ENCODE assay signal across 8 cellular contexts in the genomic region with DNA sequence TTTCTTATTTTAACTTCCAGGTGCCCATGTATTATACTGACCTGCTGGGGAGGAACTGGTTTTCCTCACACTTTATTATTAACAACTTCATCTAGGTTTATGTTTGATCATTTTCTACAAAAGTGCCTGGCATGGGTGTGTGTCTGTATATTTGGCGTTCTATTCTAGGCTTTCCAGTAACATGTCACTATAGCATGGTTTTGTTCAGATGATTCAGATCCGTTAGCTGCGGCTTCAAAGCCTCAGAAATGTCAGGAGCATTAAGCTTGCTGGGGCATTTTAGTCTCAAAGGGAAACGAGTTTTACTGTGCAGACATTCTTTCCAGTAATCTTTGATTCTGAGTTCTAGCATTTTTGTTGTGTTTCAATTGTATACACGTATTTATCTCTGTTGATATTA. TPM values are rescaled to one million over a fixed set of nuclear protein-coding genes. Genes with fewer than 3 reads are reported as not detected.
DNase-seq lines count a peak whose midpoint lies in the region; ATAC-seq, FAIRE-seq and TF ChIP-seq lines count a peak whose summit lies in the region.
"Had no signal": no experiment of that assay in that cellular context is flagged by ENCODE, and none has a peak within 500 bp of the region (broad histone marks: within the 10 kb centered on the region; RNA-seq: fewer than 3 reads in every experiment).

No MANE protein-coding gene starts in this region.

- no peaks in the 10 kb centered on the region for H3K9me3 Mint-ChIP-seq in T-helper 1 cell treated with Interleukin-12 subunit alpha and Interleukin-12 subunit beta and Interleukin-4 antibody, amounts not matched to agents 30 μg/mL and 1 μg/mL, for 36 hours

- H3K27ac ChIP-seq in esophagus muscularis mucosa (replicated peaks in 1 of 4), result peak overlapping the region; percentile 88 to 97 (median 94)
- H3K27ac ChIP-seq in skin epidermis, result peak overlapping the region in 12 of 21 experiments; percentile 9 to 91 (median 56)

- H3K36me3 ChIP-seq in esophagus muscularis mucosa, result peaks cover 0 to 10% (median 0%) of the 10 kb centered on the region in 4 donors

- 9% methylated on average over 5 of the region's 5 CpGs for WGBS in esophagus muscularis mucosa

- TF ChIP-seq POLR2A in esophagus muscularis mucosa (IDR thresholded peaks at IDR 0.05; ENCODE audit: low read depth), result no peak

- H3K27me3 ChIP-seq in esophagus muscularis mucosa, result no peaks in the 10 kb centered on the region

- intact Hi-C loops in esophagus muscularis mucosa (cut with DNase I), result loop anchor here (5.0 kb wide), 4 partner anchors 37 to 143 kb away; partner anchors contain the start of gene PWWP2B

- H3K9me3 ChIP-seq in esophagus muscularis mucosa, result no peaks in the 10 kb centered on the region

- ATAC-seq in GM18519 (IDR thresholded peaks at IDR 0.05; ENCODE audit: low FRiP score, unreplicated experiment), result no peak

- H3K4me3 Mint-ChIP-seq in T-helper 1 cell treated with Interleukin-12 subunit alpha and Interleukin-12 subunit beta and Interleukin-4 antibody, amounts not matched to agents 30 μg/mL and 1 μg/mL, for 36 hours, result peak overlapping the region; percentile 92

- peaks cover 61% of the 10 kb centered on the region for H3K4me1 Mint-ChIP-seq in T-helper 1 cell treated with Interleukin-12 subunit alpha and Interleukin-12 subunit beta and Interleukin-4 antibody, amounts not matched to agents 30 μg/mL and 1 μg/mL, for 36 hours (ENCODE audit: low read depth)

- H3K4me3 ChIP-seq in esophagus muscularis mucosa, result peak overlapping the region; percentile 73 to 91 (median 83)
- no peak overlapping the region for H3K4me3 ChIP-seq in skin epidermis

- peaks cover 67 to 86% (median 81%) of the 10 kb centered on the region in 4 donors for H3K4me1 ChIP-seq in esophagus muscularis mucosa

- H3K27ac Mint-ChIP-seq in T-helper 1 cell treated with Interleukin-12 subunit alpha and Interleukin-12 subunit beta and Interleukin-4 antibody, amounts not matched to agents 30 μg/mL and 1 μg/mL, for 36 hours, result peak overlapping the region; percentile 87

- DNase-seq in GM19239 (ENCODE audit: insufficient read length, low spot score), result no peak
- no peak for DNase-seq in esophagus muscularis mucosa (ENCODE audit: extremely low spot score)
- no peak for DNase-seq in pons (ENCODE audit: low spot score)
- no peak for DNase-seq in NCI-H1694 (lab: John Stamatoyannopoulos, UW)
- DNase-seq: SW 1271 had no signal

- no peak for TF ChIP-seq CTCF in esophagus muscularis mucosa (IDR thresholded peaks at IDR 0.05)

- no peak for TF ChIP-seq EP300 in esophagus muscularis mucosa (IDR thresholded peaks at IDR 0.05)

- H3K27me3 Mint-ChIP-seq in T-helper 1 cell treated with Interleukin-12 subunit alpha and Interleukin-12 subunit beta and Interleukin-4 antibody, amounts not matched to agents 30 μg/mL and 1 μg/mL, for 36 hours (ENCODE audit: low read depth), result peaks cover 8% of the 10 kb centered on the region

- FAIRE-seq in GM19239 (lab: Jason Lieb, UNC), result peak; percentile 33

- peaks cover 18% of the 10 kb centered on the region for H3K36me3 Mint-ChIP-seq in T-helper 1 cell treated with Interleukin-12 subunit alpha and Interleukin-12 subunit beta and Interleukin-4 antibody, amounts not matched to agents 30 μg/mL and 1 μg/mL, for 36 hours (ENCODE audit: low read depth)

RNA-seq across cellular contexts. Expression of gene INPP5A, which starts 2.3 kb away (rescaled TPM):
- 100 to 1,000 TPM; 234 to 301 (median 245) TPM for total RNA-seq in esophagus muscularis mucosa

Comparison
In these comparisons a context has a peak if more than half of its experiments do, and no peak if none do; other contexts are left out.
1. H3K4me3 ChIP-seq: peak in esophagus muscularis mucosa (4 of 4); none in skin epidermis (0 of 7).